ENCODE assay signal across 8 cellular contexts in genomic region chr12:11653215-11653753, GRCh38. TPM values are rescaled to one million over a fixed set of nuclear protein-coding genes. Genes with fewer than 3 reads are reported as not detected.
DNase-seq lines count a peak whose midpoint lies in the region; ATAC-seq and TF ChIP-seq lines count a peak whose summit lies in the region.

No MANE protein-coding gene starts in this region.

- H3K27ac Mint-ChIP-seq in progenitor cell of endocrine pancreas, result no peak overlapping the region

- H3K36me3 ChIP-seq in SK-N-SH (replicated peaks in 1 of 2; ENCODE audit: control insufficient read depth in 1 of 2, insufficient read depth in 2 of 2, low read length in 1 of 2) (no peaks in the 10 kb centered on the region), SJSA1 (peaks cover 4% of the 10 kb centered on the region; the same call in 1 of the 2 replicates)

- DNase-seq in SK-N-SH, result no peak
- no peak for DNase-seq in SJSA1 (ENCODE audit: low read depth in 1 of 2, low spot score in 2 of 2)
- DNase-seq in dermis blood vessel endothelial cell, result peak; percentile 25
- no peak for DNase-seq in progenitor cell of endocrine pancreas (ENCODE audit: low spot score, unreplicated experiment)
- no peak for DNase-seq in SK-N-DZ (ENCODE audit: low spot score)
- no peak for DNase-seq in NCI-H226

- CTCF ChIA-PET in SK-N-SH (lab: Yijun Ruan, JAX), result no interaction called here

- TF ChIP-seq CTCF in SK-N-SH (IDR thresholded peaks at IDR 0.05) (no peak), progenitor cell of endocrine pancreas (IDR thresholded peaks at IDR 0.05; ENCODE audit: unreplicated experiment) (no peak)

- H3K4me2 ChIP-seq in SK-N-SH, result peak overlapping the region; percentile 91

- H3K9me2 ChIP-seq in SK-N-SH, result no peaks in the 10 kb centered on the region

- peaks cover 35% of the 10 kb centered on the region for H3K4me1 Mint-ChIP-seq in progenitor cell of endocrine pancreas (ENCODE audit: low read depth)

- peaks cover 11% of the 10 kb centered on the region for H3F3A ChIP-seq in SK-N-SH (replicated peaks; ENCODE audit: insufficient read depth)

- 0 out of 2 replicates have a peak overlapping the region, but pooled peaks have one; percentile 99 for H3K9ac ChIP-seq in SK-N-SH

- no peaks in the 10 kb centered on the region for H3K9me3 Mint-ChIP-seq in progenitor cell of endocrine pancreas (ENCODE audit: low read depth)

- H3K4me3 Mint-ChIP-seq in progenitor cell of endocrine pancreas (ENCODE audit: low read depth), result peak overlapping the region; percentile 44

- no peak overlapping the region for H2AFZ ChIP-seq in SK-N-SH (ENCODE audit: low read depth)

- no peaks in the 10 kb centered on the region for H3K27me3 ChIP-seq in SK-N-SH (ENCODE audit: insufficient read depth)
- H3K27me3 ChIP-seq in SJSA1 (replicated peaks), result no peaks in the 10 kb centered on the region

- H3K4me3 ChIP-seq in SK-N-SH (ENCODE audit: low read depth in 2 of 2, low read length in 1 of 2) (peak overlapping the region in 1 of 2 experiments; percentile 83; a peak in 1 of 4 replicates), SJSA1 (no peak overlapping the region)

- POLR2A ChIA-PET in SK-N-SH (lab: Yijun Ruan, JAX), result no interaction called here

- peaks cover 15 to 36% of the 10 kb centered on the region in 2 experiments for H3K4me1 ChIP-seq in SK-N-SH (ENCODE audit: control insufficient read depth in 1 of 2, insufficient read depth in 2 of 2, low read depth in 1 of 2, low read length in 1 of 2)
- peaks cover 44% of the 10 kb centered on the region for H3K4me1 ChIP-seq in SJSA1 (replicated peaks)

- H3K9me3 ChIP-seq in SK-N-SH (no peaks in the 10 kb centered on the region), SJSA1 (replicated peaks) (no peaks in the 10 kb centered on the region)

- ATAC-seq in SK-N-SH treated with all-trans-retinoic acid at 6 μM for 48 hours (no peak), HG02588 (IDR thresholded peaks at IDR 0.05; ENCODE audit: unreplicated experiment) (no peak)

- H4K20me1 ChIP-seq in SK-N-SH (ENCODE audit: insufficient read depth), result peaks cover 25% of the 10 kb centered on the region

- no peaks in the 10 kb centered on the region for H3K27me3 Mint-ChIP-seq in progenitor cell of endocrine pancreas

- TF ChIP-seq EP300 in SK-N-SH (IDR thresholded peaks at IDR 0.05; ENCODE audit: borderline replicate concordance in 1 of 2, low read depth in 1 of 2, low read length in 1 of 2), result no peak

- TF ChIP-seq RAD21 in SK-N-SH (IDR thresholded peaks at IDR 0.05; ENCODE audit: low read length), result no peak

- H3K79me2 ChIP-seq in SK-N-SH (ENCODE audit: insufficient read depth), result peaks cover 83% of the 10 kb centered on the region

- WGBS in SK-N-SH (ENCODE audit: low lambda C conversion rate), result 78% methylated on average over 7 of the region's 7 CpGs

- H3K27ac ChIP-seq in SK-N-SH (ENCODE audit: low read depth in 2 of 2, low read length in 1 of 2) (peak overlapping the region in 1 of 2 experiments; percentile 100; a peak in 1 of 4 replicates), SJSA1 (peak overlapping the region; percentile 62)

- peaks cover 1% of the 10 kb centered on the region for H3K36me3 Mint-ChIP-seq in progenitor cell of endocrine pancreas (ENCODE audit: insufficient read depth)

TF ChIP-seq in SK-N-SH, 30 proteins besides CTCF, POLR2A, EP300 and RAD21:
- no peak for TF ChIP-seq SMC3 (IDR thresholded peaks at IDR 0.05; ENCODE audit: low read depth, low read length)
- no peak for TF ChIP-seq NRF1 (IDR thresholded peaks at IDR 0.05; ENCODE audit: low read depth, low read length)
- TF ChIP-seq MEF2A (IDR thresholded peaks at IDR 0.05; ENCODE audit: borderline replicate concordance, low read depth), result no peak
- TF ChIP-seq RCOR1 (IDR thresholded peaks at IDR 0.05; ENCODE audit: low read length), result no peak
- no peak for TF ChIP-seq NFIC (IDR thresholded peaks at IDR 0.05; ENCODE audit: borderline replicate concordance)
- TF ChIP-seq, protein P1, sequence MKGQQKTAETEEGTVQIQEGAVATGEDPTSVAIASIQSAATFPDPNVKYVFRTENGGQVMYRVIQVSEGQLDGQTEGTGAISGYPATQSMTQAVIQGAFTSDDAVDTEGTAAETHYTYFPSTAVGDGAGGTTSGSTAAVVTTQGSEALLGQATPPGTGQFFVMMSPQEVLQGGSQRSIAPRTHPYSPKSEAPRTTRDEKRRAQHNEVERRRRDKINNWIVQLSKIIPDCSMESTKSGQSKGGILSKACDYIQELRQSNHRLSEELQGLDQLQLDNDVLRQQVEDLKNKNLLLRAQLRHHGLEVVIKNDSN (IDR thresholded peaks at IDR 0.05; ENCODE audit: borderline replicate concordance, low read depth), result no peak
- no peak for TF ChIP-seq TAF1 (IDR thresholded peaks at IDR 0.05; ENCODE audit: borderline replicate concordance, low read depth, low read length)
- no peak for TF ChIP-seq YY1 (IDR thresholded peaks at IDR 0.05; ENCODE audit: low read depth)
- no peak for TF ChIP-seq RFX5 (IDR thresholded peaks at IDR 0.05; ENCODE audit: low read length)
- TF ChIP-seq GATA2 (CRISPR knock-in tag; IDR thresholded peaks at IDR 0.05), result no peak
- no peak for TF ChIP-seq SIN3A (IDR thresholded peaks at IDR 0.05; ENCODE audit: borderline replicate concordance, low read depth, low read length)
- TF ChIP-seq, protein P2, sequence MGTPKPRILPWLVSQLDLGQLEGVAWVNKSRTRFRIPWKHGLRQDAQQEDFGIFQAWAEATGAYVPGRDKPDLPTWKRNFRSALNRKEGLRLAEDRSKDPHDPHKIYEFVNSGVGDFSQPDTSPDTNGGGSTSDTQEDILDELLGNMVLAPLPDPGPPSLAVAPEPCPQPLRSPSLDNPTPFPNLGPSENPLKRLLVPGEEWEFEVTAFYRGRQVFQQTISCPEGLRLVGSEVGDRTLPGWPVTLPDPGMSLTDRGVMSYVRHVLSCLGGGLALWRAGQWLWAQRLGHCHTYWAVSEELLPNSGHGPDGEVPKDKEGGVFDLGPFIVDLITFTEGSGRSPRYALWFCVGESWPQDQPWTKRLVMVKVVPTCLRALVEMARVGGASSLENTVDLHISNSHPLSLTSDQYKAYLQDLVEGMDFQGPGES (IDR thresholded peaks at IDR 0.05; ENCODE audit: low read depth, low read length), result no peak

TF ChIP-seq in SK-N-SH treated with all-trans-retinoic acid at 6 μM for 48 hours, 23 proteins besides CTCF, POLR2A, EP300 and RAD21 (continues in another document):
- TF ChIP-seq PPARA (CRISPR knock-in tag; IDR thresholded peaks at IDR 0.05; ENCODE audit: borderline replicate concordance) (no peak), OSR1 (CRISPR knock-in tag; IDR thresholded peaks at IDR 0.05) (no peak), ZC3H10 (CRISPR knock-in tag; IDR thresholded peaks at IDR 0.05) (no peak), ZFP3 (CRISPR knock-in tag; IDR thresholded peaks at IDR 0.05) (no peak), BACH2 (CRISPR knock-in tag; IDR thresholded peaks at IDR 0.05; ENCODE audit: borderline replicate concordance) (no peak), TCF4 (CRISPR knock-in tag; IDR thresholded peaks at IDR 0.05; ENCODE audit: borderline replicate concordance) (no peak), TOX (CRISPR knock-in tag; IDR thresholded peaks at IDR 0.05; ENCODE audit: borderline replicate concordance) (no peak), ZFP30 (CRISPR knock-in tag; IDR thresholded peaks at IDR 0.05) (no peak)
- TF ChIP-seq, protein P3, sequence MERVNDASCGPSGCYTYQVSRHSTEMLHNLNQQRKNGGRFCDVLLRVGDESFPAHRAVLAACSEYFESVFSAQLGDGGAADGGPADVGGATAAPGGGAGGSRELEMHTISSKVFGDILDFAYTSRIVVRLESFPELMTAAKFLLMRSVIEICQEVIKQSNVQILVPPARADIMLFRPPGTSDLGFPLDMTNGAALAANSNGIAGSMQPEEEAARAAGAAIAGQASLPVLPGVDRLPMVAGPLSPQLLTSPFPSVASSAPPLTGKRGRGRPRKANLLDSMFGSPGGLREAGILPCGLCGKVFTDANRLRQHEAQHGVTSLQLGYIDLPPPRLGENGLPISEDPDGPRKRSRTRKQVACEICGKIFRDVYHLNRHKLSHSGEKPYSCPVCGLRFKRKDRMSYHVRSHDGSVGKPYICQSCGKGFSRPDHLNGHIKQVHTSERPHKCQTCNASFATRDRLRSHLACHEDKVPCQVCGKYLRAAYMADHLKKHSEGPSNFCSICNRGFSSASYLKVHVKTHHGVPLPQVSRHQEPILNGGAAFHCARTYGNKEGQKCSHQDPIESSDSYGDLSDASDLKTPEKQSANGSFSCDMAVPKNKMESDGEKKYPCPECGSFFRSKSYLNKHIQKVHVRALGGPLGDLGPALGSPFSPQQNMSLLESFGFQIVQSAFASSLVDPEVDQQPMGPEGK (CRISPR knock-in tag; IDR thresholded peaks at IDR 0.05; ENCODE audit: borderline replicate concordance), result no peak
- TF ChIP-seq, protein P4, sequence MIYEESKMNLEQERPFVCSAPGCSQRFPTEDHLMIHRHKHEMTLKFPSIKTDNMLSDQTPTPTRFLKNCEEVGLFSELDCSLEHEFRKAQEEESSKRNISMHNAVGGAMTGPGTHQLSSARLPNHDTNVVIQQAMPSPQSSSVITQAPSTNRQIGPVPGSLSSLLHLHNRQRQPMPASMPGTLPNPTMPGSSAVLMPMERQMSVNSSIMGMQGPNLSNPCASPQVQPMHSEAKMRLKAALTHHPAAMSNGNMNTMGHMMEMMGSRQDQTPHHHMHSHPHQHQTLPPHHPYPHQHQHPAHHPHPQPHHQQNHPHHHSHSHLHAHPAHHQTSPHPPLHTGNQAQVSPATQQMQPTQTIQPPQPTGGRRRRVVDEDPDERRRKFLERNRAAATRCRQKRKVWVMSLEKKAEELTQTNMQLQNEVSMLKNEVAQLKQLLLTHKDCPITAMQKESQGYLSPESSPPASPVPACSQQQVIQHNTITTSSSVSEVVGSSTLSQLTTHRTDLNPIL (CRISPR knock-in tag; IDR thresholded peaks at IDR 0.05; ENCODE audit: low read depth), result no peak

RNA-seq across cellular contexts. Expression of gene ETV6, which starts 3.8 kb away (rescaled TPM):
- polyA plus RNA-seq in SK-N-SH (2012; rRNA removed), result 4.0 and 5.2 TPM in 2 replicates
- 3.2 and 3.9 TPM in 2 replicates for polyA plus RNA-seq in SK-N-SH (2012; cell fraction: cytosol; rRNA removed)
- 15.1 and 20.2 TPM in 2 replicates for polyA plus RNA-seq in SK-N-SH (2012; cell fraction: nucleus; rRNA removed)
- total RNA-seq in SJSA1 (2014; rRNA removed; shearing (Covaris generic)), result 5.9 and 8.0 TPM in 2 replicates
- 9.9 and 16.1 TPM in 2 replicates for total RNA-seq in dermis blood vessel endothelial cell
- 49.7 and 55.2 TPM in 2 replicates for total RNA-seq in progenitor cell of endocrine pancreas
- 2.1 and 2.5 TPM in 2 replicates for polyA plus RNA-seq in SK-N-DZ (2014; cell fraction: cytosol; rRNA removed)
- 1.8 and 4.9 TPM in 2 replicates for polyA plus RNA-seq in SK-N-DZ (2014; cell fraction: nucleus; rRNA removed)
